ENCODE assay signal across 8 cellular contexts in genomic region chr18:5543854-5544389, GRCh38. TPM values are rescaled to one million over a fixed set of nuclear protein-coding genes. Genes with fewer than 3 reads are reported as not detected.
DNase-seq lines count a peak whose midpoint lies in the region; ATAC-seq and TF ChIP-seq lines count a peak whose summit lies in the region.

Gene EPB41L3 (minus strand): TSS chr18:5543997. CDS start chr18:5489183, 54,814 bp downstream.

- peak within 1 kb of the TSS; percentile 57 for H3K27ac Mint-ChIP-seq in activated CD4-positive, alpha-beta T cell treated with anti-CD3 and anti-CD28 coated beads, Interleukin-2, amount 10 ng/mL, durations not matched to agents 7 days and 5 days

- H3K27me3 Mint-ChIP-seq in activated CD4-positive, alpha-beta T cell treated with anti-CD3 and anti-CD28 coated beads, Interleukin-2, amount 10 ng/mL, durations not matched to agents 7 days and 5 days, result peaks cover 42% of the 10 kb centered on the region

- peak within 1 kb of the TSS; percentile 56 for H3K4me3 Mint-ChIP-seq in activated CD4-positive, alpha-beta T cell treated with anti-CD3 and anti-CD28 coated beads, Interleukin-2, amount 10 ng/mL, durations not matched to agents 7 days and 5 days

- POLR2A ChIA-PET in activated CD4-positive, alpha-beta T cell treated with anti-CD3 and anti-CD28 coated beads, Interleukin-2, amount 10 ng/mL, durations not matched to agents 7 days and 5 days (lab: Charles Lee), result no interaction called here

- CTCF ChIA-PET in activated CD4-positive, alpha-beta T cell treated with anti-CD3 and anti-CD28 coated beads, Interleukin-2, amount 10 ng/mL, durations not matched to agents 7 days and 5 days (lab: Charles Lee), result no interaction called here

- no peaks in the 10 kb centered on the region for H3K36me3 ChIP-seq in iPS-20b (ENCODE audit: insufficient read depth, low read depth, low read length)
- no peaks in the 10 kb centered on the region for H3K36me3 ChIP-seq in sigmoid colon

- H3K4me3 ChIP-seq in astrocyte of the cerebellum (ENCODE audit: low read depth, low read length) (peak within 1 kb of the TSS; percentile 72), iPS-20b (ENCODE audit: low read length) (peak within 1 kb of the TSS; percentile 82), sigmoid colon (peak within 1 kb of the TSS; percentile 62 to 84 (median 76))

- intact Hi-C loops in sigmoid colon (cut with DNase I), result loop anchor here (2.0 to 5.0 kb wide), 4 partner anchors 55 to 307 kb away; partner anchors contain the start of gene ZBTB14

- H3K9ac ChIP-seq in iPS-20b (ENCODE audit: low read depth, low read length), result peak within 1 kb of the TSS; percentile 59; the same call in 1 of the 2 replicates

- DNase-seq in activated CD4-positive, alpha-beta T cell treated with anti-CD3 and anti-CD28 coated beads, Interleukin-2, amount 10 ng/mL, durations not matched to agents 7 days and 5 days, result peak; percentile 32
- no peak for DNase-seq in activated CD4-positive, alpha-beta T cell treated with anti-CD3 and anti-CD28 coated beads, Interleukin-2, amount 50 U/mL, for 48 hours
- DNase-seq in astrocyte of the cerebellum (ENCODE audit: low read depth) (no peak), sigmoid colon (peak; percentile 84), DMS153 (lab: John Stamatoyannopoulos, UW) (no peak), COLO829 (ENCODE audit: low spot score) (no peak)

- TF ChIP-seq EP300 in sigmoid colon (IDR thresholded peaks at IDR 0.05), result no peak

- peaks cover 29% of the 10 kb centered on the region for H3K27me3 ChIP-seq in iPS-20b (ENCODE audit: insufficient read depth, low read length)
- H3K27me3 ChIP-seq in sigmoid colon, result peaks cover 0 to 14% (median 0%) of the 10 kb centered on the region in 3 donors

- ATAC-seq in HG03097 (IDR thresholded peaks at IDR 0.05; ENCODE audit: low FRiP score, unreplicated experiment), result no peak

- in situ Hi-C loops in astrocyte of the cerebellum (cut with HindIII; ENCODE audit: low sequenced_read_pairs), result no loop called here

- 1% methylated on average over 43 of the region's 43 CpGs for WGBS in sigmoid colon, 2 donors

- H3K4me1 ChIP-seq in iPS-20b (ENCODE audit: insufficient read depth, low read length) (peaks cover 11% of the 10 kb centered on the region; the same call in 1 of the 2 replicates), sigmoid colon (peaks cover 0 to 39% (median 7%) of the 10 kb centered on the region in 4 donors)

- no peaks in the 10 kb centered on the region for H3K9me3 Mint-ChIP-seq in activated CD4-positive, alpha-beta T cell treated with anti-CD3 and anti-CD28 coated beads, Interleukin-2, amount 10 ng/mL, durations not matched to agents 7 days and 5 days

- peaks cover 18% of the 10 kb centered on the region for H3K4me1 Mint-ChIP-seq in activated CD4-positive, alpha-beta T cell treated with anti-CD3 and anti-CD28 coated beads, Interleukin-2, amount 10 ng/mL, durations not matched to agents 7 days and 5 days

- H3K9me3 ChIP-seq in iPS-20b (ENCODE audit: insufficient read depth, low read depth, low read length) (no peaks in the 10 kb centered on the region), sigmoid colon (no peaks in the 10 kb centered on the region)

- H3K36me3 Mint-ChIP-seq in activated CD4-positive, alpha-beta T cell treated with anti-CD3 and anti-CD28 coated beads, Interleukin-2, amount 10 ng/mL, durations not matched to agents 7 days and 5 days (ENCODE audit: low read depth), result no peaks in the 10 kb centered on the region

- TF ChIP-seq CTCF in astrocyte of the cerebellum (IDR thresholded peaks at IDR 0.05; ENCODE audit: low read depth, low read length, missing control alignments) (no peak), sigmoid colon (IDR thresholded peaks at IDR 0.05) (no peak)

- H3K27ac ChIP-seq in iPS-20b (ENCODE audit: low read length), result no peak within 1 kb of the TSS
- H3K27ac ChIP-seq in sigmoid colon, result peak within 1 kb of the TSS; percentile 76 to 89 (median 80)

- peak in 1 of 2 donors; percentile 40 for TF ChIP-seq POLR2A in sigmoid colon (IDR thresholded peaks at IDR 0.05)

RNA-seq across cellular contexts. Expression of gene EPB41L3, which starts in this region (rescaled TPM):
- total RNA-seq in activated CD4-positive, alpha-beta T cell treated with anti-CD3 and anti-CD28 coated beads, Interleukin-2, amount 10 ng/mL, durations not matched to agents 7 days and 5 days, result 10 to 100 TPM; 13.7 to 14.0 TPM
- total RNA-seq in sigmoid colon, result 100 to 1,000 TPM in 2 of 4 donors, 10 to 100 TPM in 2; 52.4 to 156 (median 101) TPM
- polyA plus RNA-seq in sigmoid colon, result 10 to 100 TPM; 26.1 to 78.8 (median 43.8) TPM

Comparison
In these comparisons a context has a peak if more than half of its experiments do, and no peak if none do; other contexts are left out.
1. DNase-seq: peak in activated CD4-positive, alpha-beta T cell treated with anti-CD3 and anti-CD28 coated beads, Interleukin-2, amount 10 ng/mL, durations not matched to agents 7 days and 5 days (single experiment) and sigmoid colon (single experiment); none in activated CD4-positive, alpha-beta T cell treated with anti-CD3 and anti-CD28 coated beads, Interleukin-2, amount 50 U/mL, for 48 hours (0 of 2), astrocyte of the cerebellum (single experiment), DMS153 (single experiment) and COLO829 (single experiment).
2. Peak in every context shown above with its lines, with median percentiles within 50 percentile points of each other: H3K4me3 ChIP-seq.